ENCODE assay signal across 8 cellular contexts in genomic region chr4:39975488-39976089, GRCh38. TPM values are rescaled to one million over a fixed set of nuclear protein-coding genes. Genes with fewer than 3 reads are reported as not detected.
DNase-seq lines count a peak whose midpoint lies in the region; ATAC-seq and TF ChIP-seq lines count a peak whose summit lies in the region.

No MANE protein-coding gene starts in this region.

- H3K9ac ChIP-seq in iPS-20b (ENCODE audit: low read depth, low read length) (peak overlapping the region; percentile 92; the same call in 1 of the 2 replicates), subcutaneous abdominal adipose tissue (ENCODE audit: low read length in 5 of 5) (peak overlapping the region in 4 of 5 donors; percentile 52 to 99 (median 84))

- DNase-seq in activated T-cell treated with anti-CD3 and anti-CD28 coated beads, Interleukin-2, amount 50 U/mL, for 4 hours, result no peak
- DNase-seq in activated T-cell treated with anti-CD3 and anti-CD28 coated beads for 4 hours (no peak), NAMALWA (ENCODE audit: low spot score) (no peak), NCI-H2196 treated with DMSO at 0.1 percent for 48 hours (lab: John Stamatoyannopoulos, UW; ENCODE audit: unreplicated experiment) (no peak)
- DNase-seq in activated CD8-positive, alpha-beta T cell treated with anti-CD3 and anti-CD28 coated beads for 36 hours, result no peak

- POLR2A ChIA-PET in activated CD8-positive, alpha-beta T cell treated with anti-CD3 and anti-CD28 coated beads for 36 hours (lab: Charles Lee), result interaction anchor here (1.0 kb wide), 1 partner anchor 23 kb away, joined by 3 read pairs; no protein-coding TSS in a partner anchor

- peak overlapping the region; percentile 87 for H3K4me3 ChIP-seq in iPS-20b (ENCODE audit: low read length)
- peak overlapping the region in 1 of 5 donors; percentile 73 for H3K4me3 ChIP-seq in subcutaneous abdominal adipose tissue (ENCODE audit: low read depth in 1 of 5, low read length in 5 of 5)

- H3K9me3 Mint-ChIP-seq in activated T-cell treated with anti-CD3 and anti-CD28 coated beads, Interleukin-2, amount 50 U/mL, for 4 hours, result no peaks in the 10 kb centered on the region
- no peaks in the 10 kb centered on the region for H3K9me3 Mint-ChIP-seq in activated CD8-positive, alpha-beta T cell treated with anti-CD3 and anti-CD28 coated beads for 36 hours

- intact Hi-C loops in activated CD8-positive, alpha-beta T cell treated with anti-CD3 and anti-CD28 coated beads for 36 hours (cut with micrococcal nuclease), result loop anchor here (5.0 to 10.0 kb wide), 3 partner anchors 71 to 511 kb away; partner anchors contain the start of gene UBE2K

- H3K27ac Mint-ChIP-seq in activated CD8-positive, alpha-beta T cell treated with anti-CD3 and anti-CD28 coated beads for 36 hours, result peak overlapping the region; percentile 73

- H3K9me3 ChIP-seq in iPS-20b (ENCODE audit: insufficient read depth, low read depth, low read length) (no peaks in the 10 kb centered on the region), subcutaneous abdominal adipose tissue (ENCODE audit: control insufficient read depth in 5 of 5, low read length in 5 of 5) (no peaks in the 10 kb centered on the region)

- TF ChIP-seq CTCF in activated CD8-positive, alpha-beta T cell treated with anti-CD3 and anti-CD28 coated beads for 36 hours (IDR thresholded peaks at IDR 0.05), result no peak

- H3K27ac ChIP-seq in iPS-20b (ENCODE audit: low read length) (no peak overlapping the region), subcutaneous abdominal adipose tissue (ENCODE audit: low read depth, low read length) (peak overlapping the region; percentile 96)

- H3K4me1 ChIP-seq in iPS-20b (ENCODE audit: insufficient read depth, low read length) (peaks cover 15% of the 10 kb centered on the region), subcutaneous abdominal adipose tissue (ENCODE audit: control insufficient read depth in 5 of 5, insufficient read depth in 5 of 5, low read length in 5 of 5) (peaks cover 0 to 29% (median 20%) of the 10 kb centered on the region in 5 donors)

- H3K4me3 Mint-ChIP-seq in activated T-cell treated with anti-CD3 and anti-CD28 coated beads, Interleukin-2, amount 50 U/mL, for 4 hours, result peak overlapping the region; percentile 91
- H3K4me3 Mint-ChIP-seq in activated CD8-positive, alpha-beta T cell treated with anti-CD3 and anti-CD28 coated beads for 36 hours, result peak overlapping the region; percentile 80

- peaks cover 44% of the 10 kb centered on the region for H3K4me1 Mint-ChIP-seq in activated T-cell treated with anti-CD3 and anti-CD28 coated beads, Interleukin-2, amount 50 U/mL, for 4 hours (ENCODE audit: low read depth)
- H3K4me1 Mint-ChIP-seq in activated CD8-positive, alpha-beta T cell treated with anti-CD3 and anti-CD28 coated beads for 36 hours (ENCODE audit: low read depth), result peaks cover 37% of the 10 kb centered on the region

- H3K27me3 ChIP-seq in iPS-20b (ENCODE audit: insufficient read depth, low read length), result no peaks in the 10 kb centered on the region
- no peaks in the 10 kb centered on the region for H3K27me3 ChIP-seq in subcutaneous abdominal adipose tissue (ENCODE audit: control insufficient read depth in 5 of 5, insufficient read depth in 4 of 5, low read length in 5 of 5)

- H3K27me3 Mint-ChIP-seq in activated T-cell treated with anti-CD3 and anti-CD28 coated beads, Interleukin-2, amount 50 U/mL, for 4 hours (ENCODE audit: low read depth), result no peaks in the 10 kb centered on the region
- no peaks in the 10 kb centered on the region for H3K27me3 Mint-ChIP-seq in activated CD8-positive, alpha-beta T cell treated with anti-CD3 and anti-CD28 coated beads for 36 hours

- peaks cover 38% of the 10 kb centered on the region for H3K36me3 ChIP-seq in iPS-20b (ENCODE audit: insufficient read depth, low read depth, low read length)
- H3K36me3 ChIP-seq in subcutaneous abdominal adipose tissue (ENCODE audit: control insufficient read depth in 5 of 5, insufficient read depth in 5 of 5, low read length in 5 of 5), result peaks cover 0 to 22% (median 13%) of the 10 kb centered on the region in 5 donors

- ATAC-seq in activated T-cell treated with anti-CD3 and anti-CD28 coated beads, Interleukin-2, amount 50 U/mL, for 4 hours, result no peak
- ATAC-seq in activated CD8-positive, alpha-beta T cell treated with anti-CD3 and anti-CD28 coated beads for 36 hours, result no peak
- ATAC-seq in HG03039 (IDR thresholded peaks at IDR 0.05; ENCODE audit: unreplicated experiment), result no peak

- CTCF ChIA-PET in activated CD8-positive, alpha-beta T cell treated with anti-CD3 and anti-CD28 coated beads for 36 hours (lab: Charles Lee), result interaction anchor here (0.7 to 2.2 kb wide), 11 partner anchors 9 to 506 kb away, joined by 3 to 9 read pairs (median 4); partner anchors contain the start of gene SMIM14

- H3K36me3 Mint-ChIP-seq in activated T-cell treated with anti-CD3 and anti-CD28 coated beads, Interleukin-2, amount 50 U/mL, for 4 hours (ENCODE audit: insufficient read depth), result peaks cover 22% of the 10 kb centered on the region
- peaks cover 35% of the 10 kb centered on the region for H3K36me3 Mint-ChIP-seq in activated CD8-positive, alpha-beta T cell treated with anti-CD3 and anti-CD28 coated beads for 36 hours (ENCODE audit: low read depth)

RNA-seq across cellular contexts. Expression of gene PDS5A, which starts 2.1 kb away (rescaled TPM):
- total RNA-seq in activated T-cell treated with anti-CD3 and anti-CD28 coated beads, Interleukin-2, amount 50 U/mL, for 4 hours, result 100 to 1,000 TPM in 1 of 3 donors, 10 to 100 TPM in 2; 97.5 to 106 (median 99.2) TPM
- 100 to 1,000 TPM; 105 to 106 TPM for total RNA-seq in activated CD8-positive, alpha-beta T cell treated with anti-CD3 and anti-CD28 coated beads for 36 hours
